Comparison of ENCODE assay signal across 8 cellular contexts in the genomic region with DNA sequence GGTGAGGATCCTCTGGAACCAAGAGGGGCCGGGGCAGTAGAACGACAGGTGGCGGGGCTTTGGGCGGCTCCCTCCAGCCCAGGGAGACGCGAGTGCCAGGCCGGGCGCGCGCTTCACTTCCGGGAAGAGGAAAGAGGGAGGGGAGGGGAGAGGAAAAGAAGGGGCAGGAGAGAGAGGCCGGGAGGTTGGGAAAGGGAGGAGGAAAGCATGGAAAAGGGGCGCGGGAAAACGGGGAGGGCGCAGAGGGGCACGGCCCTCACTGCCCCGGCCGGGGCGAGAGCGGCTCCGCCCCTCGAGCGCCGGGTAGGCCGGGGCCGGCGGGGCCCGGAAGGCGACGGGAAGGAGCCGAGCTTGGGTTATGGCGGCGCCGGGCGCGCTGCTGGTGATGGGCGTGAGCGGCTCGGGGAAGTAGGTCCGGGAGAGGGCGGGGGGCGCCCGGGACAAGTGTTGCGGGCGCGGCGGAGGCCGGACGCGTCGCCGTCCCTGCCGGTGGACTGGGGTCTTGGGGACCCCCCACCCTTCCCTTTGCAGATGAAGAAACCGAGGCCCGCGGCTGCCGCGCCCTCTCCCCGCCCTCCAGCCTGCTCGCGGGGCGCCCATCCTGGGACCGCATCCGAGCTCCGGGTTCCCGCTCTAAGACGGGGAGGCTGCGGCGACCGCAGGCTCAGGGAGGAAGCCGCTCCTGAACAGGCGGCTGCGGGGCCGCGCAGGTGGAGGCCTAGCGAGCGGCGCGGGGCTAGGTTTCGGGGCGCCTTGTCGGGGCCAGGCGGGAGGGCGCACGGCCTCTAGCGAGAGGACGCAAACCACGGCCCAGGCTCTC. TPM values are rescaled to one million over a fixed set of nuclear protein-coding genes. Genes with fewer than 3 reads are reported as not detected.
DNase-seq lines count a peak whose midpoint lies in the region; ATAC-seq and TF ChIP-seq lines count a peak whose summit lies in the region.

IDNK (plus strand) TSS at position 330 of the 820 bp plus-strand sequence; CDS start at position 359, 29 bp downstream.

- peaks cover 3% of the 10 kb centered on the region; the same call in 1 of the 2 replicates for H3K36me3 ChIP-seq in HUES48 (ENCODE audit: control insufficient read depth, insufficient read depth, low read length)
- no peaks in the 10 kb centered on the region for H3K36me3 ChIP-seq in osteoblast (ENCODE audit: insufficient read depth, low read length)
- peaks cover 0 to 8% (median 0%) of the 10 kb centered on the region in 3 donors for H3K36me3 ChIP-seq in tibial artery

- peak within 1 kb of the TSS; percentile 90 for H3K4me3 Mint-ChIP-seq in activated naive CD4-positive, alpha-beta T cell treated with anti-CD3 and anti-CD28 coated beads, Interleukin-2, amount 10 ng/mL, durations not matched to agents 7 days and 5 days

- H3K27ac ChIP-seq in HUES48 (ENCODE audit: low read depth, low read length) (peak within 1 kb of the TSS; percentile 62), osteoblast (ENCODE audit: low read depth, low read length) (peak within 1 kb of the TSS; percentile 19), tibial artery (peak within 1 kb of the TSS; percentile 82 to 85)

- H3K4me2 ChIP-seq in osteoblast (ENCODE audit: insufficient read depth, low read length): peak within 1 kb of the TSS; percentile 76

- peaks cover 28% of the 10 kb centered on the region for H3K4me1 Mint-ChIP-seq in activated naive CD4-positive, alpha-beta T cell treated with anti-CD3 and anti-CD28 coated beads, Interleukin-2, amount 10 ng/mL, durations not matched to agents 7 days and 5 days

- H3K27ac Mint-ChIP-seq in activated naive CD4-positive, alpha-beta T cell treated with anti-CD3 and anti-CD28 coated beads, Interleukin-2, amount 10 ng/mL, durations not matched to agents 7 days and 5 days: peak within 1 kb of the TSS; percentile 96

- H3K36me3 Mint-ChIP-seq in activated naive CD4-positive, alpha-beta T cell treated with anti-CD3 and anti-CD28 coated beads, Interleukin-2, amount 10 ng/mL, durations not matched to agents 7 days and 5 days: peaks cover 11% of the 10 kb centered on the region

- H3K9ac ChIP-seq in HUES48 (ENCODE audit: low read depth, low read length): peak within 1 kb of the TSS; percentile 67

- H2AFZ ChIP-seq in osteoblast (ENCODE audit: low read length): peak within 1 kb of the TSS; percentile 64

- 0 out of 2 replicates have a peak, but pooled peaks cover 2% of the 10 kb centered on the region for H3K27me3 ChIP-seq in HUES48 (ENCODE audit: control insufficient read depth, insufficient read depth, low read length)
- H3K27me3 ChIP-seq in osteoblast (ENCODE audit: insufficient read depth, low read length): no peaks in the 10 kb centered on the region
- H3K27me3 ChIP-seq in tibial artery: no peaks in the 10 kb centered on the region

- no peaks in the 10 kb centered on the region for H4K20me1 ChIP-seq in osteoblast (ENCODE audit: insufficient read depth, low read length)

- peak within 1 kb of the TSS; percentile 86 for H3K4me3 ChIP-seq in HUES48 (ENCODE audit: low read depth, low read length)
- H3K4me3 ChIP-seq in osteoblast (ENCODE audit: insufficient read depth, low read length): peak within 1 kb of the TSS; percentile 75
- peak within 1 kb of the TSS; percentile 73 to 74 for H3K4me3 ChIP-seq in tibial artery

- peak; percentile 72 for ATAC-seq in GM21423 (IDR thresholded peaks at IDR 0.05; ENCODE audit: unreplicated experiment)

- H3K79me2 ChIP-seq in osteoblast (ENCODE audit: insufficient read depth, low read length): peaks cover 6% of the 10 kb centered on the region

- peak; percentile 67 for TF ChIP-seq POLR2A in Raji (IDR thresholded peaks at IDR 0.05; ENCODE audit: insufficient read depth, low read depth, low read length)

- peaks cover 7% of the 10 kb centered on the region for H3K27me3 Mint-ChIP-seq in activated naive CD4-positive, alpha-beta T cell treated with anti-CD3 and anti-CD28 coated beads, Interleukin-2, amount 10 ng/mL, durations not matched to agents 7 days and 5 days

- H3K9me3 ChIP-seq in HUES48 (ENCODE audit: control insufficient read depth, insufficient read depth, low read length) (no peaks in the 10 kb centered on the region), osteoblast (ENCODE audit: low read depth, low read length) (no peaks in the 10 kb centered on the region), tibial artery (no peaks in the 10 kb centered on the region)

- intact Hi-C loops in tibial artery (cut with DNase I; ENCODE audit: low total_unique reads): no loop called here

- H3K4me1 ChIP-seq in HUES48 (ENCODE audit: control insufficient read depth, insufficient read depth, low read length) (peaks cover 10% of the 10 kb centered on the region), osteoblast (ENCODE audit: insufficient read depth, low read length) (peaks cover 9% of the 10 kb centered on the region), tibial artery (peaks cover 0 to 8% (median 4%) of the 10 kb centered on the region in 4 donors)

- no peaks in the 10 kb centered on the region for H3K9me3 Mint-ChIP-seq in activated naive CD4-positive, alpha-beta T cell treated with anti-CD3 and anti-CD28 coated beads, Interleukin-2, amount 10 ng/mL, durations not matched to agents 7 days and 5 days

- CTCF ChIA-PET in activated naive CD4-positive, alpha-beta T cell treated with anti-CD3 and anti-CD28 coated beads, Interleukin-2, amount 10 ng/mL, durations not matched to agents 7 days and 5 days (lab: Charles Lee): interaction anchor here (0.7 to 3.1 kb wide), 4 partner anchors 9 to 288 kb away, joined by 3 to 19 read pairs (median 4); no protein-coding TSS in a partner anchor

- TF ChIP-seq CTCF in osteoblast (IDR thresholded peaks at IDR 0.05; ENCODE audit: extremely low read depth, low read depth, low read length) (no peak), tibial artery (IDR thresholded peaks at IDR 0.05) (no peak)

- peak; percentile 89 for DNase-seq in DMS53 (lab: John Stamatoyannopoulos, UW)
- peak; percentile 78 for DNase-seq in activated naive CD4-positive, alpha-beta T cell treated with anti-CD3 and anti-CD28 coated beads, Interleukin-2, amount 10 ng/mL, durations not matched to agents 7 days and 5 days
- peak; percentile 71 for DNase-seq in globus pallidus (ENCODE audit: low spot score)
- peak; percentile 94 for DNase-seq in osteoblast (ENCODE audit: insufficient read length, low spot score, missing footprints)
- peak; percentile 46 to 77 for DNase-seq in tibial artery

RNA-seq across cellular contexts. Expression of gene IDNK, which starts in this region (rescaled TPM):
- total RNA-seq in osteoblast: 3.8 and 4.0 TPM in 2 replicates

Comparison
In these comparisons a context has a peak if more than half of its experiments do, and no peak if none do; other contexts are left out.
1. Peak in every context shown above with its lines: DNase-seq, ATAC-seq, H3K4me3 ChIP-seq and H3K27ac ChIP-seq.
2. H3K27ac ChIP-seq: peak in every context shown above with its lines; median percentile 84 in tibial artery; 62 in HUES48; 19 in osteoblast.